In genomic region chr14:42353315-42353714, GRCh38 we compare ENCODE assay signal across 1 cellular context.
TF ChIP-seq lines count a peak whose summit lies in the region.

No MANE protein-coding gene starts in this region.

TF ChIP-seq in GM23338, 12 proteins besides CTCF, POLR2A, EP300 and RAD21 (continued from another document):
- no peak for TF ChIP-seq ZNF462 (CRISPR knock-in tag; IDR thresholded peaks at IDR 0.05)
- no peak for TF ChIP-seq STAT1 (IDR thresholded peaks at IDR 0.05; ENCODE audit: unreplicated experiment)
- TF ChIP-seq POLR2AphosphoS5 (IDR thresholded peaks at IDR 0.05; ENCODE audit: low read depth): no peak
- no peak for TF ChIP-seq EZH2phosphoT487 (IDR thresholded peaks at IDR 0.05; ENCODE audit: unreplicated experiment)
- no peak for TF ChIP-seq EZH2 (IDR thresholded peaks at IDR 0.05; ENCODE audit: low read depth, unreplicated experiment)
TF ChIP-seq in GM23338: peak in this region for 0.
